In the genomic region with DNA sequence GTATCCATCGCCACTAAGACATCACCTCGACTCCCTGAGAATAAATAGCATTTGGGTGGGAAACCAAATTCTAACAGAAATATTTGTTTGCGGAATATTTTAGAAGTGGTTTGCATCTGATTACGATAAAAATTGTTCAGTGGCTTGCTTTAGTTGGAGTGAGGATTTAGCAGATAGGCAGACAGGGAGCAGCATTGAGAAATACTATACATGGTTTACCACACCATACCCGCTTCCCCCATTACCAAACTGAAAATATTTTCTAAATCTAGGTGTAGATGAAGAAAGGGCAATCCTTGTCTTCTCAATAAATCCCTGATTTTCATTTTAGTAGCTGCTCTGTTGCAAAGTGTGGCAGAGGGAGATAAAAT, we compare ENCODE assay signal across 8 cellular contexts. TPM values are rescaled to one million over a fixed set of nuclear protein-coding genes. Genes with fewer than 3 reads are reported as not detected.
DNase-seq lines count a peak whose midpoint lies in the region; ATAC-seq, FAIRE-seq and TF ChIP-seq lines count a peak whose summit lies in the region.

No MANE protein-coding gene starts in this region.

- POLR2A ChIA-PET in HepG2 (lab: Yijun Ruan, JAX), result interaction anchor here (0.8 to 2.3 kb wide), 16 partner anchors 9 to 265 kb away, joined by 3 to 16 read pairs (median 5); a partner anchor contains a TSS

- no peak overlapping the region for H2AFZ ChIP-seq in HepG2 (ENCODE audit: low read length)

- in situ Hi-C loops in HepG2 (cut with HindIII; ENCODE audit: extremely low pct_ligation_motif_present, low pct_unique_long_range_greater_than_20kb), result no loop called here
- in situ Hi-C loops in GM13976 (cut with MboI; ENCODE audit: low sequenced_read_pairs, unreplicated experiment), result no loop called here

- ATAC-seq in HepG2, result no peak
- ATAC-seq in thoracic aorta (ENCODE audit: insufficient number of reproducible peaks, low FRiP score, low read depth), result no peak
- ATAC-seq in HG02870 (IDR thresholded peaks at IDR 0.05; ENCODE audit: unreplicated experiment), result no peak

- peak overlapping the region; percentile 39 for H3K4me3 Mint-ChIP-seq in T-helper 2 cell treated with Interferon-gamma antibody and Interleukin-4, amounts not matched to agents 5 μg/mL and 100 μg/mL, for 36 hours
- H3K4me3 Mint-ChIP-seq in activated naive CD8-positive, alpha-beta T cell, result peak overlapping the region; percentile 52

- H3K4me1 ChIP-seq in HepG2 (ENCODE audit: insufficient read depth, low read length) (peaks cover 87% of the 10 kb centered on the region), thoracic aorta (ENCODE audit: control insufficient read depth in 1 of 2, low read depth in 2 of 2) (peaks cover 17 to 36% of the 10 kb centered on the region in 2 donors)

- no peak for TF ChIP-seq RAD21 in HepG2 (CRISPR knock-in tag; IDR thresholded peaks at IDR 0.05)

- H3K27me3 ChIP-seq in HepG2 (ENCODE audit: control insufficient read depth in 1 of 2, insufficient read depth in 2 of 2, low read length in 2 of 2) (peaks cover 1 to 63% of the 10 kb centered on the region in 2 experiments; a peak in 4 of 5 replicates), thoracic aorta (replicated peaks; ENCODE audit: insufficient read depth) (no peaks in the 10 kb centered on the region)

- CTCF ChIA-PET in HepG2 (lab: Yijun Ruan, JAX; ENCODE audit: low intra/inter-chr PET ratio, low total read pairs), result no interaction called here

- peak overlapping the region; percentile 67 for H3K27ac Mint-ChIP-seq in T-helper 2 cell treated with Interferon-gamma antibody and Interleukin-4, amounts not matched to agents 5 μg/mL and 100 μg/mL, for 36 hours
- no peak overlapping the region for H3K27ac Mint-ChIP-seq in activated naive CD8-positive, alpha-beta T cell

- peaks cover 15% of the 10 kb centered on the region for H4K20me1 ChIP-seq in HepG2 (ENCODE audit: insufficient read depth, low read length)

- H3K4me1 Mint-ChIP-seq in T-helper 2 cell treated with Interferon-gamma antibody and Interleukin-4, amounts not matched to agents 5 μg/mL and 100 μg/mL, for 36 hours (ENCODE audit: low read depth), result peaks cover 7% of the 10 kb centered on the region
- H3K4me1 Mint-ChIP-seq in activated naive CD8-positive, alpha-beta T cell (ENCODE audit: low read depth), result peaks cover 23% of the 10 kb centered on the region

- no TSS peak for BruUV-seq in HepG2 (replicated peaks; lab: Mats Ljungman, UMichigan)

- peaks cover 7% of the 10 kb centered on the region for H3K36me3 Mint-ChIP-seq in T-helper 2 cell treated with Interferon-gamma antibody and Interleukin-4, amounts not matched to agents 5 μg/mL and 100 μg/mL, for 36 hours (ENCODE audit: low read depth)
- H3K36me3 Mint-ChIP-seq in activated naive CD8-positive, alpha-beta T cell, result no peaks in the 10 kb centered on the region

- FAIRE-seq in HepG2 (lab: Jason Lieb, UNC) (no peak), D721Med (lab: Jason Lieb, UNC) (no peak)

- H3K27ac ChIP-seq in HepG2 (ENCODE audit: extremely low read length, insufficient read depth, low read length) (peak overlapping the region; percentile 39), thoracic aorta (peak overlapping the region; percentile 93 to 96)

- no peak for TF ChIP-seq CTCF in HepG2 (CRISPR knock-in tag; IDR thresholded peaks at IDR 0.05)
- no peak for TF ChIP-seq CTCF in thoracic aorta (IDR thresholded peaks at IDR 0.05)
- no peak for TF ChIP-seq CTCF in GM13976 (IDR thresholded peaks at IDR 0.05; ENCODE audit: borderline replicate concordance, control extremely low read depth, extremely low read depth, insufficient read depth, missing control alignments)
- no peak for TF ChIP-seq CTCF in D721Med (IDR thresholded peaks at IDR 0.05; ENCODE audit: insufficient read depth, missing control alignments)

- DNase-seq in T-helper 2 cell treated with Interferon-gamma antibody and Interleukin-4, amounts not matched to agents 5 μg/mL and 100 μg/mL, for 36 hours (ENCODE audit: low spot score), result no peak
- DNase-seq in T-helper 2 cell (no peak), HepG2 (ENCODE audit: low spot score) (no peak), thoracic aorta (ENCODE audit: low spot score) (no peak), GM13976 (ENCODE audit: low spot score) (no peak), D721Med (ENCODE audit: insufficient read length, low spot score) (no peak)

- TF ChIP-seq POLR2A in HepG2 (IDR thresholded peaks at IDR 0.05; ENCODE audit: insufficient read depth in 1 of 2, low read depth in 2 of 2, low read length in 2 of 2), result no peak

- H3K27me3 Mint-ChIP-seq in T-helper 2 cell treated with Interferon-gamma antibody and Interleukin-4, amounts not matched to agents 5 μg/mL and 100 μg/mL, for 36 hours (ENCODE audit: low read depth), result peaks cover 67% of the 10 kb centered on the region
- H3K27me3 Mint-ChIP-seq in activated naive CD8-positive, alpha-beta T cell, result peaks cover 23% of the 10 kb centered on the region

- peaks cover 23% of the 10 kb centered on the region for H3K79me2 ChIP-seq in HepG2 (ENCODE audit: insufficient read depth, low read length)

- peak overlapping the region; percentile 90 for H3K4me2 ChIP-seq in HepG2 (ENCODE audit: low read depth, low read length)

- no peaks in the 10 kb centered on the region for H3K36me3 ChIP-seq in HepG2 (replicated peaks in 1 of 2; ENCODE audit: control insufficient read depth in 1 of 2, insufficient read depth in 2 of 2, low read length in 2 of 2)
- H3K36me3 ChIP-seq in thoracic aorta, result no peaks in the 10 kb centered on the region

- no peaks in the 10 kb centered on the region for H3K9me3 Mint-ChIP-seq in T-helper 2 cell treated with Interferon-gamma antibody and Interleukin-4, amounts not matched to agents 5 μg/mL and 100 μg/mL, for 36 hours
- H3K9me3 Mint-ChIP-seq in activated naive CD8-positive, alpha-beta T cell (ENCODE audit: low read depth), result no peaks in the 10 kb centered on the region

- WGBS in HepG2 (ENCODE audit: low lambda C conversion rate), result 23% methylated on average over 5 of the region's 5 CpGs

- H3K9me3 ChIP-seq in HepG2 (ENCODE audit: low read length) (no peaks in the 10 kb centered on the region), thoracic aorta (no peaks in the 10 kb centered on the region)

- H3K4me3 ChIP-seq in HepG2 (replicated peaks in 1 of 3; ENCODE audit: insufficient read depth in 1 of 3, low read depth in 2 of 3, low read length in 3 of 3), result peak overlapping the region; percentile 28 to 68 (median 51)
- peak overlapping the region; percentile 92 for H3K4me3 ChIP-seq in thoracic aorta

- TF ChIP-seq EP300 in HepG2 (IDR thresholded peaks at IDR 0.05; ENCODE audit: low read depth in 2 of 2, low read length in 2 of 2), result no peak
- no peak for TF ChIP-seq EP300 in HepG2 (CRISPR knock-in tag; IDR thresholded peaks at IDR 0.05; ENCODE audit: borderline replicate concordance)

- intact Hi-C loops in HepG2 (cut with micrococcal nuclease; ENCODE audit: unreplicated experiment), result loop anchor here (10.0 kb wide), 1 partner anchor 120 kb away; a partner anchor contains a TSS

- H3K9ac ChIP-seq in HepG2 (ENCODE audit: insufficient read depth, low read depth, low read length), result peak overlapping the region; percentile 54

TF ChIP-seq in HepG2, 621 proteins besides CTCF, POLR2A, EP300 and RAD21 (continues in another document):
- TF ChIP-seq, protein P1, sequence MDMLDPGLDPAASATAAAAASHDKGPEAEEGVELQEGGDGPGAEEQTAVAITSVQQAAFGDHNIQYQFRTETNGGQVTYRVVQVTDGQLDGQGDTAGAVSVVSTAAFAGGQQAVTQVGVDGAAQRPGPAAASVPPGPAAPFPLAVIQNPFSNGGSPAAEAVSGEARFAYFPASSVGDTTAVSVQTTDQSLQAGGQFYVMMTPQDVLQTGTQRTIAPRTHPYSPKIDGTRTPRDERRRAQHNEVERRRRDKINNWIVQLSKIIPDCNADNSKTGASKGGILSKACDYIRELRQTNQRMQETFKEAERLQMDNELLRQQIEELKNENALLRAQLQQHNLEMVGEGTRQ (IDR thresholded peaks at IDR 0.05; ENCODE audit: low read depth, low read length), result no peak
- TF ChIP-seq, protein P1 (CRISPR knock-in tag; IDR thresholded peaks at IDR 0.05; ENCODE audit: borderline replicate concordance), result no peak
- TF ChIP-seq TCF12 (IDR thresholded peaks at IDR 0.05) (no peak), TCF12 (CRISPR knock-in tag; IDR thresholded peaks at IDR 0.05) (no peak), JUN (CRISPR knock-in tag; IDR thresholded peaks at IDR 0.05) (no peak), MATR3 (CRISPR knock-in tag; IDR thresholded peaks at IDR 0.05) (no peak)

RNA-seq across cellular contexts. Expression of a gene that starts 0.9 kb away (rescaled TPM):
- 0.94 and 1.7 TPM in 2 replicates for total RNA-seq in HepG2 (2016; rRNA removed; fragmentation: Illumina TruSeq; extraction: Trizol)
- 1.4 and 1.8 TPM in 2 replicates for total RNA-seq in HepG2 (2016; cell fraction: cytosol; rRNA removed; fragmentation: Illumina TruSeq; extraction: Trizol; ENCODE audit: low read depth)
- 1.2 and 1.8 TPM in 2 replicates for total RNA-seq in HepG2 (2016; cell fraction: insoluble cytoplasmic fraction; rRNA removed; fragmentation: Illumina TruSeq; extraction: Trizol)
- 1.2 and 1.9 TPM in 2 replicates for total RNA-seq in HepG2 (2016; cell fraction: membrane; rRNA removed; fragmentation: Illumina TruSeq; extraction: Trizol)
- 2.8 and 3.9 TPM in 2 replicates for total RNA-seq in HepG2 (2016; cell fraction: nucleus; rRNA removed; fragmentation: Illumina TruSeq; extraction: Trizol)
- 1.4 TPM in 2 replicates for polyA plus RNA-seq in HepG2 (2011; rRNA removed)
- polyA plus RNA-seq in HepG2 (2011; cell fraction: cytosol; rRNA removed), result 0.42 and 0.64 TPM in 2 replicates
- 15.9 and 22.2 TPM in 2 replicates for polyA plus RNA-seq in HepG2 (2011; cell fraction: nucleus; rRNA removed)
- 1.8 and 2.5 TPM in 2 replicates for polyA plus RNA-seq in HepG2 (2012)
- polyA plus RNA-seq in HepG2 (2016; cell fraction: cytosol; fragmentation: Illumina TruSeq; extraction: Trizol; ENCODE audit: low read depth), result 1.1 and 1.4 TPM in 2 replicates
- 1.3 and 1.9 TPM in 2 replicates for polyA plus RNA-seq in HepG2 (2016; cell fraction: insoluble cytoplasmic fraction; fragmentation: Illumina TruSeq; extraction: Trizol; ENCODE audit: low read depth)
- 1.9 and 2.3 TPM in 2 replicates for polyA plus RNA-seq in HepG2 (2016; cell fraction: membrane; fragmentation: Illumina TruSeq; extraction: Trizol; ENCODE audit: low read depth)
- 9.5 and 11.0 TPM in 2 replicates for polyA plus RNA-seq in HepG2 (2016; cell fraction: nucleus; fragmentation: Illumina TruSeq; extraction: Trizol; ENCODE audit: insufficient read depth, low read depth)
- polyA minus RNA-seq in HepG2 (2011; rRNA and poly(A)+ RNA removed; ENCODE audit: low replicate concordance), result 1.7 and 5.4 TPM in 2 replicates
- 1.1 and 1.9 TPM in 2 replicates for polyA minus RNA-seq in HepG2 (2011; cell fraction: cytosol; rRNA and poly(A)+ RNA removed)
- polyA minus RNA-seq in HepG2 (2011; cell fraction: nucleus; rRNA and poly(A)+ RNA removed), result 5.5 and 5.9 TPM in 2 replicates
- 10 to 100 TPM; 41.2 to 69.6 TPM for total RNA-seq in thoracic aorta

Comparison
In these comparisons a context has a peak if more than half of its experiments do, and no peak if none do; other contexts are left out.
1. RNA of a gene that starts 0.9 kb away (total RNA-seq): 41.2 to 69.6 TPM in thoracic aorta; 0.94 to 3.9 TPM in HepG2; every median in the first group is over 4 times any median in the second.